1 cellular context compared by ENCODE assay signal in the genomic region with DNA sequence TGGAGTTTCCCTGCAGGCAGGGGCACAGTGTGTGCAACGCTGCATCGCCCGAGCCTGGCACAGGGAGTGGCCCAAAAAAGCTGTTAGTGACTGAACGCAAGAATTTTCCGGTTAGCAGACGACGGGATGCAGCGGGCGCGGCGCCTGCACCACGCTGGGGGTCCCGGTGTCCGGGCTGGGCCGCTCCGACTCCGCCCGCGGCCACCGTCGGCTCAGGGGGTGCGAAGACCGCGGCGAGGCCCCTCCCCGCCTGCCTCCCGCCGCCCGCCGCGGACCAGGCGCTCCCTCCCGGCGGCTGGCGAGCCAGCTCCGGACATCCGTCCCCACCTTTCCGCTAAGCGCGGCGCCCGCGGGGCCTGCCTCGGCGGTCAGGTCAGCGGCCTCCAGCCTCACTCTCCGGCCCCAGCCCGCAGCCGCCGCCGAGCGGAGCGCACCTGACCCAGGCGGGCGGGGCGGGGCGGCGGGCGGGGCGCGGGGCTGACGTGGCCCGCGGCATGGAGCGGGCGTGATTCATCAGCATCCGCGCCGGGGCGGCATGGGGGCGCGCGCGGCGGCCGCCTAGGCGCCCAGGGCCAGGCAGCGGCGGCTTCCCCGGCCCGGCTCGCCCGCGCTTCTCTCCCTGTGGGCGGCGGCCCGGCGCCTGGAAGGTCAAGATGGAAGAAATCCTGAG.
TF ChIP-seq lines count a peak whose summit lies in the region.

A gene with protein sequence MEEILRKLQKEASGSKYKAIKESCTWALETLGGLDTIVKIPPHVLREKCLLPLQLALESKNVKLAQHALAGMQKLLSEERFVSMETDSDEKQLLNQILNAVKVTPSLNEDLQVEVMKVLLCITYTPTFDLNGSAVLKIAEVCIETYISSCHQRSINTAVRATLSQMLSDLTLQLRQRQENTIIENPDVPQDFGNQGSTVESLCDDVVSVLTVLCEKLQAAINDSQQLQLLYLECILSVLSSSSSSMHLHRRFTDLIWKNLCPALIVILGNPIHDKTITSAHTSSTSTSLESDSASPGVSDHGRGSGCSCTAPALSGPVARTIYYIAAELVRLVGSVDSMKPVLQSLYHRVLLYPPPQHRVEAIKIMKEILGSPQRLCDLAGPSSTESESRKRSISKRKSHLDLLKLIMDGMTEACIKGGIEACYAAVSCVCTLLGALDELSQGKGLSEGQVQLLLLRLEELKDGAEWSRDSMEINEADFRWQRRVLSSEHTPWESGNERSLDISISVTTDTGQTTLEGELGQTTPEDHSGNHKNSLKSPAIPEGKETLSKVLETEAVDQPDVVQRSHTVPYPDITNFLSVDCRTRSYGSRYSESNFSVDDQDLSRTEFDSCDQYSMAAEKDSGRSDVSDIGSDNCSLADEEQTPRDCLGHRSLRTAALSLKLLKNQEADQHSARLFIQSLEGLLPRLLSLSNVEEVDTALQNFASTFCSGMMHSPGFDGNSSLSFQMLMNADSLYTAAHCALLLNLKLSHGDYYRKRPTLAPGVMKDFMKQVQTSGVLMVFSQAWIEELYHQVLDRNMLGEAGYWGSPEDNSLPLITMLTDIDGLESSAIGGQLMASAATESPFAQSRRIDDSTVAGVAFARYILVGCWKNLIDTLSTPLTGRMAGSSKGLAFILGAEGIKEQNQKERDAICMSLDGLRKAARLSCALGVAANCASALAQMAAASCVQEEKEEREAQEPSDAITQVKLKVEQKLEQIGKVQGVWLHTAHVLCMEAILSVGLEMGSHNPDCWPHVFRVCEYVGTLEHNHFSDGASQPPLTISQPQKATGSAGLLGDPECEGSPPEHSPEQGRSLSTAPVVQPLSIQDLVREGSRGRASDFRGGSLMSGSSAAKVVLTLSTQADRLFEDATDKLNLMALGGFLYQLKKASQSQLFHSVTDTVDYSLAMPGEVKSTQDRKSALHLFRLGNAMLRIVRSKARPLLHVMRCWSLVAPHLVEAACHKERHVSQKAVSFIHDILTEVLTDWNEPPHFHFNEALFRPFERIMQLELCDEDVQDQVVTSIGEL (N-terminal part only) (plus strand): TSS at position 506 of the 670 bp plus-strand sequence. CDS start 148 bp downstream, at position 654.

TF ChIP-seq in HepG2, 621 proteins besides CTCF, POLR2A, EP300 and RAD21 (continued from another document):
- peak; percentile 10; the same call in 1 of the 2 replicates for TF ChIP-seq ZNF83 (CRISPR knock-in tag; IDR thresholded peaks at IDR 0.05; ENCODE audit: borderline replicate concordance)
- TF ChIP-seq ZNF749 (CRISPR knock-in tag; IDR thresholded peaks at IDR 0.05; ENCODE audit: borderline replicate concordance), result 0 out of 2 replicates have a peak, but pooled peaks have one; percentile 34
- TF ChIP-seq, protein P1, sequence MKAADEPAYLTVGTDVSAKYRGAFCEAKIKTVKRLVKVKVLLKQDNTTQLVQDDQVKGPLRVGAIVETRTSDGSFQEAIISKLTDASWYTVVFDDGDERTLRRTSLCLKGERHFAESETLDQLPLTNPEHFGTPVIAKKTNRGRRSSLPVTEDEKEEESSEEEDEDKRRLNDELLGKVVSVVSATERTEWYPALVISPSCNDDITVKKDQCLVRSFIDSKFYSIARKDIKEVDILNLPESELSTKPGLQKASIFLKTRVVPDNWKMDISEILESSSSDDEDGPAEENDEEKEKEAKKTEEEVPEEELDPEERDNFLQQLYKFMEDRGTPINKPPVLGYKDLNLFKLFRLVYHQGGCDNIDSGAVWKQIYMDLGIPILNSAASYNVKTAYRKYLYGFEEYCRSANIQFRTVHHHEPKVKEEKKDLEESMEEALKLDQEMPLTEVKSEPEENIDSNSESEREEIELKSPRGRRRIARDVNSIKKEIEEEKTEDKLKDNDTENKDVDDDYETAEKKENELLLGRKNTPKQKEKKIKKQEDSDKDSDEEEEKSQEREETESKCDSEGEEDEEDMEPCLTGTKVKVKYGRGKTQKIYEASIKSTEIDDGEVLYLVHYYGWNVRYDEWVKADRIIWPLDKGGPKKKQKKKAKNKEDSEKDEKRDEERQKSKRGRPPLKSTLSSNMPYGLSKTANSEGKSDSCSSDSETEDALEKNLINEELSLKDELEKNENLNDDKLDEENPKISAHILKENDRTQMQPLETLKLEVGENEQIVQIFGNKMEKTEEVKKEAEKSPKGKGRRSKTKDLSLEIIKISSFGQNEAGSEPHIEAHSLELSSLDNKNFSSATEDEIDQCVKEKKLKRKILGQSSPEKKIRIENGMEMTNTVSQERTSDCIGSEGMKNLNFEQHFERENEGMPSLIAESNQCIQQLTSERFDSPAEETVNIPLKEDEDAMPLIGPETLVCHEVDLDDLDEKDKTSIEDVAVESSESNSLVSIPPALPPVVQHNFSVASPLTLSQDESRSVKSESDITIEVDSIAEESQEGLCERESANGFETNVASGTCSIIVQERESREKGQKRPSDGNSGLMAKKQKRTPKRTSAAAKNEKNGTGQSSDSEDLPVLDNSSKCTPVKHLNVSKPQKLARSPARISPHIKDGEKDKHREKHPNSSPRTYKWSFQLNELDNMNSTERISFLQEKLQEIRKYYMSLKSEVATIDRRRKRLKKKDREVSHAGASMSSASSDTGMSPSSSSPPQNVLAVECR (CRISPR knock-in tag; IDR thresholded peaks at IDR 0.05; ENCODE audit: borderline replicate concordance), result peak; percentile 42; the same call in 1 of the 2 replicates
- TF ChIP-seq, protein P2, sequence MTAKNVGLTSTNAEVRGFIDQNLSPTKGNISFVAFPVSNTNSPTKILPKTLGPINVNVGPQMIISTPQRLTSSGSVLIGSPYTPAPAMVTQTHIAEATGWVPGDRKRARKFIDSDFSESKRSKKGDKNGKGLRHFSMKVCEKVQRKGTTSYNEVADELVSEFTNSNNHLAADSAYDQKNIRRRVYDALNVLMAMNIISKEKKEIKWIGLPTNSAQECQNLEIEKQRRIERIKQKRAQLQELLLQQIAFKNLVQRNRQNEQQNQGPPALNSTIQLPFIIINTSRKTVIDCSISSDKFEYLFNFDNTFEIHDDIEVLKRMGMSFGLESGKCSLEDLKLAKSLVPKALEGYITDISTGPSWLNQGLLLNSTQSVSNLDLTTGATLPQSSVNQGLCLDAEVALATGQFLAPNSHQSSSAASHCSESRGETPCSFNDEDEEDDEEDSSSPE (CRISPR knock-in tag; IDR thresholded peaks at IDR 0.05), result peak; percentile 53; the same call in 1 of the 2 replicates
- no peak for TF ChIP-seq CBX1 (IDR thresholded peaks at IDR 0.05; ENCODE audit: low read depth)
- TF ChIP-seq ZNF670 (CRISPR knock-in tag; IDR thresholded peaks at IDR 0.05; ENCODE audit: borderline replicate concordance), result no peak
- no peak for TF ChIP-seq HNRNPL (IDR thresholded peaks at IDR 0.05; ENCODE audit: low read depth, low read length)
- TF ChIP-seq RFX3 (CRISPR knock-in tag; IDR thresholded peaks at IDR 0.05), result no peak
